8 cellular contexts compared by ENCODE assay signal in the genomic region with DNA sequence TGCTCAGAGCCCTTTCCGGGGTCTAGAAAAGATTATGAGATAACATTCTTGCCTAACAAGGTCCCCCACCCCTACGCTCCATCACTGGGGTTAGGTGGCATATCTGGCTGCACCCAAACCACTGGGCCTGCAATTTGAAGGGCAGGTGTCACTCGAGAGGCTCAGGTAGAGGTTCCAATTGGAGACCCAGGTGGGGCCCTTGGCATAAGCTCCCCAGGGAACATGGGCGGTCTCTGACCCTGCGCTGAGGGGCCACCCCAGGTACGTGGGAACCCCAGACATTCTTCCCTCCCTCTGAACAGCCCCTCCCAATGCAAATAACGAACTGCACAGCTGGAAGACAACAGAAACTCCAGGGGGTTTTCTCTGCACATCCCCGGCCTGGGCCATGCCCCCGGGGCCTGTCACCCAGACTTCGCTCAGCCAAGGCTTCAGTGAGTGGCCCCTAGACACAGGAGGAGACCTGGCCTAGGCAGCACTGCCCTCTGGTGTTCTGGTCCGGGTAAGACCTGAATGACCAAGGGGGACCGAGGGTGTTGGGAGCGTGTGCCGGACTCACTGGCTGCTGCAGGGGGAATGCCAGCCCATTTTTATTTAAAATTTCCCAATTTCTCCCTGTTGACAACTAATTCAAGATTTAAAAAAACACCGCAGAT. TPM values are rescaled to one million over a fixed set of nuclear protein-coding genes. Genes with fewer than 3 reads are reported as not detected.
DNase-seq lines count a peak whose midpoint lies in the region; ATAC-seq, FAIRE-seq and TF ChIP-seq lines count a peak whose summit lies in the region.

No MANE protein-coding gene starts in this region.

- in situ Hi-C loops in ACHN (cut with HindIII; ENCODE audit: low pct_ligation_motif_present, low pct_unique_long_range_greater_than_20kb, low sequenced_read_pairs), result no loop called here

- peak; percentile 54 for DNase-seq in ACHN
- peak; percentile 70 for DNase-seq in GM12891 (ENCODE audit: insufficient read length, low spot score)
- peak; percentile 26 for DNase-seq in NCI-H510A (lab: John Stamatoyannopoulos, UW)
- peak; percentile 27 for DNase-seq in activated T-cell treated with anti-CD3 and anti-CD28 coated beads for 4 hours
- peak; percentile 20 for DNase-seq in fibroblast of the conjunctiva (ENCODE audit: low read depth)
- DNase-seq in occipital lobe (lab: John Stamatoyannopoulos, UW), result peak; percentile 16

- no peak for FAIRE-seq in GM12891 (lab: Jason Lieb, UNC)

- no peak for TF ChIP-seq POLR2A in GM12891 (IDR thresholded peaks at IDR 0.05; ENCODE audit: low read depth, low read length)

- ATAC-seq in HG02678 (IDR thresholded peaks at IDR 0.05; ENCODE audit: unreplicated experiment), result no peak
- no peak for ATAC-seq in HG03378 (IDR thresholded peaks at IDR 0.05; ENCODE audit: unreplicated experiment)

TF ChIP-seq in GM12891, 5 proteins besides CTCF, POLR2A, EP300 and RAD21:
- TF ChIP-seq TAF1 (IDR thresholded peaks at IDR 0.05; ENCODE audit: low read depth, low read length) (no peak), SPI1 (IDR thresholded peaks at IDR 0.05; ENCODE audit: low read depth, low read length) (no peak), POU2F2 (IDR thresholded peaks at IDR 0.05; ENCODE audit: low read depth, low read length) (no peak), POLR2AphosphoS5 (IDR thresholded peaks at IDR 0.05; ENCODE audit: low read depth, low read length) (no peak), PAX5 (IDR thresholded peaks at IDR 0.05; ENCODE audit: insufficient read depth, low read length, severe bottlenecking) (no peak)

RNA-seq across cellular contexts. Expression of a gene that starts 47.5 kb away (rescaled TPM):
- 61.6 TPM for polyA plus RNA-seq in GM12891 (2012; ENCODE audit: low read depth, missing spikeins)
- total RNA-seq in occipital lobe, result 295 TPM

Comparison
In these comparisons a context has a peak if more than half of its experiments do, and no peak if none do; other contexts are left out.
1. DNase-seq: peak in every context shown above with its lines; median percentile 70 in GM12891; 54 in ACHN; 27 in activated T-cell treated with anti-CD3 and anti-CD28 coated beads for 4 hours; 26 in NCI-H510A; 20 in fibroblast of the conjunctiva; 16 in occipital lobe.